ENCODE assay signal across 15 cellular contexts in genomic region chr1:38549191-38549590, GRCh38.
A peak's percentile ranks its signal among the peaks of the same experiment; 100 is the strongest.
DNase-seq lines count a peak whose midpoint lies in the region; ATAC-seq lines count a peak whose summit lies in the region.
"Had no signal": no experiment of that assay in that cellular context is flagged by ENCODE, and none has a peak within 500 bp of the region (broad histone marks: within the 10 kb centered on the region; RNA-seq: fewer than 3 reads in every experiment).

No MANE protein-coding gene starts in this region.

- H3K4me3 Mint-ChIP-seq in stimulated activated memory B cell treated with anti-CD40 and anti-IgM and Interleukin-4, amounts not matched to agents 10 μg/mL and 1 μg/mL and 100 μg/mL, for 72 hours: no peak overlapping the region
- H3K4me3 Mint-ChIP-seq: CD4-positive, CD25-positive, alpha-beta regulatory T cell; GM23338 had no signal

- H3K27me3 Mint-ChIP-seq in stimulated activated memory B cell treated with anti-CD40 and anti-IgM and Interleukin-4, amounts not matched to agents 10 μg/mL and 1 μg/mL and 100 μg/mL, for 72 hours: peaks cover 10% of the 10 kb centered on the region

- DNase-seq in substantia nigra (lab: John Stamatoyannopoulos, UW) (peak in 5 of 49 donors; percentile 10 to 27 (median 18)), NCI-H1105 (lab: John Stamatoyannopoulos, UW) (no peak), SHP77 (lab: John Stamatoyannopoulos, UW) (no peak)
- DNase-seq: AML-193; CD4-positive, CD25-positive, alpha-beta regulatory T cell; DMS79; H7; IMR-90 had no signal

- ATAC-seq in stimulated activated memory B cell treated with anti-CD40 and anti-IgM and Interleukin-4, amounts not matched to agents 10 μg/mL and 1 μg/mL and 100 μg/mL, for 72 hours: no peak
- ATAC-seq: A549, GM12878, GM23338 had no signal

- peaks cover 1% of the 10 kb centered on the region for H3K4me1 Mint-ChIP-seq in stimulated activated memory B cell treated with anti-CD40 and anti-IgM and Interleukin-4, amounts not matched to agents 10 μg/mL and 1 μg/mL and 100 μg/mL, for 72 hours
- H3K4me1 Mint-ChIP-seq: CD4-positive, CD25-positive, alpha-beta regulatory T cell had no signal

- H3K27ac ChIP-seq in cingulate gyrus (ENCODE audit: low read depth, low read length): peak overlapping the region; percentile 89
- H3K27ac ChIP-seq in layer of hippocampus (ENCODE audit: low read depth, low read length): peak overlapping the region; percentile 85
- H3K27ac ChIP-seq in substantia nigra (ENCODE audit: low read depth, low read length, poor library complexity, severe bottlenecking): peak overlapping the region; percentile 80
- H3K27ac ChIP-seq: A549; BLaER1 treated with 17β-estradiol and CSF1 and Interleukin-3, amounts not matched to agents 10 nM and 100 nM had no signal

- H3K36me3 Mint-ChIP-seq in stimulated activated memory B cell treated with anti-CD40 and anti-IgM and Interleukin-4, amounts not matched to agents 10 μg/mL and 1 μg/mL and 100 μg/mL, for 72 hours: no peaks in the 10 kb centered on the region
- H3K36me3 Mint-ChIP-seq: CD4-positive, CD25-positive, alpha-beta regulatory T cell had no signal

- H3K27me3 ChIP-seq in layer of hippocampus (ENCODE audit: control insufficient read depth, insufficient read depth, low read length): no peaks in the 10 kb centered on the region
- H3K27me3 ChIP-seq: BLaER1 treated with 17β-estradiol and CSF1 and Interleukin-3, amounts not matched to agents 10 nM and 100 nM had no signal

- no peak overlapping the region for H3K27ac Mint-ChIP-seq in stimulated activated memory B cell treated with anti-CD40 and anti-IgM and Interleukin-4, amounts not matched to agents 10 μg/mL and 1 μg/mL and 100 μg/mL, for 72 hours
- H3K27ac Mint-ChIP-seq: CD4-positive, CD25-positive, alpha-beta regulatory T cell; GM23338 had no signal

- no peaks in the 10 kb centered on the region for H3K9me3 Mint-ChIP-seq in stimulated activated memory B cell treated with anti-CD40 and anti-IgM and Interleukin-4, amounts not matched to agents 10 μg/mL and 1 μg/mL and 100 μg/mL, for 72 hours
- H3K9me3 Mint-ChIP-seq: GM23338 had no signal
